Comparison of ENCODE assay signal across 18 cellular contexts in the genomic region with DNA sequence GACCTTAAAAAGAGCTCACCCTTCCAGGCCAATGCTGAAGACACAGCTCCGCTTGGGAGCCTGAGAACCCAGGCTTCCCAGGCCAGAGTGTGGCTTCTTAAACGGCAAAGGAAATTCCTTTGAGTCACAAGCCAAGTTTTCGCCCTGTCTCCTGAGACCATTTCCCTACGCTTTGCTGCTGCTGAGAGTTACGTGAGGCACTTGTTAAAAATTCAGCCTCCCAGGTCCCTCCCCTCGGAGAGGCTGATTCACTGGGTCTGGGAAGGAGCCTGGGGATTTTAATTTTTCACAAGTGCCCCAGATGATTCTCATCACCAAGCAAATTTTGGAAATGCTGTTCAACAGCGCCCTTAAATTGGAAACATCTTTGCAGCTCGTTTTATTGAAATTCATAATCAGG. TPM values are rescaled to one million over a fixed set of nuclear protein-coding genes. Genes with fewer than 3 reads are reported as not detected.
DNase-seq lines count a peak whose midpoint lies in the region; ATAC-seq and TF ChIP-seq lines count a peak whose summit lies in the region.
"Had no signal": no experiment of that assay in that cellular context is flagged by ENCODE, and none has a peak within 500 bp of the region (broad histone marks: within the 10 kb centered on the region; RNA-seq: fewer than 3 reads in every experiment).

No MANE protein-coding gene starts in this region.

- DNase-seq in ELR (ENCODE audit: low read depth) (peak; percentile 48), astrocyte of the spinal cord (ENCODE audit: low read depth, low spot score) (peak; percentile 54), cardiac septum (ENCODE audit: low spot score) (peak; percentile 41), substantia nigra (lab: John Stamatoyannopoulos, UW) (no peak), kidney tubule cell (ENCODE audit: low spot score) (no peak), NCI-H1436 (lab: John Stamatoyannopoulos, UW) (no peak)
- no peak for DNase-seq in stimulated activated CD4-positive, alpha-beta T cell treated with anti-CD3 and anti-CD28 coated beads, Interleukin-15, amount 100 ng/mL, for 24 hours
- DNase-seq: activated naive CD4-positive, alpha-beta T cell; DMS 273 treated with DMSO at 0.1 percent for 48 hours; islet precursor cell; midbrain; NCI-H1105 treated with DMSO at 0.1 percent for 48 hours; NCI-H345; T-helper 2 cell had no signal

- H3K27ac ChIP-seq in substantia nigra (ENCODE audit: low read depth, low read length, poor library complexity, severe bottlenecking): peak overlapping the region; percentile 55
- H3K27ac ChIP-seq: BLaER1, right lobe of liver had no signal

- TF ChIP-seq CTCF in astrocyte of the spinal cord (IDR thresholded peaks at IDR 0.05; ENCODE audit: low read depth, low read length): no peak

- intact Hi-C loops in cardiac septum (cut with DNase I): no loop called here

- no peak overlapping the region for H3K4me3 ChIP-seq in astrocyte of the spinal cord (ENCODE audit: low read depth, low read length)
- H3K4me3 ChIP-seq: BLaER1, right lobe of liver had no signal

- in situ Hi-C loops in astrocyte of the spinal cord (cut with HindIII; ENCODE audit: low sequenced_read_pairs): no loop called here

- ATAC-seq in GM19324 (IDR thresholded peaks at IDR 0.05; ENCODE audit: low FRiP score, unreplicated experiment): no peak

RNA-seq across cellular contexts. Expression of a gene that starts 25.5 kb away (rescaled TPM):
- not detected for total RNA-seq in cardiac septum
- total RNA-seq: right lobe of liver, urinary bladder had no signal

RNA-seq across cellular contexts. Expression of a gene that starts 47.9 kb away (rescaled TPM):
- total RNA-seq in cardiac septum: 2.4 TPM

Comparison
In these comparisons a context has a peak if more than half of its experiments do, and no peak if none do; other contexts are left out.
1. DNase-seq: peak in ELR (single experiment), astrocyte of the spinal cord (single experiment) and cardiac septum (single experiment); none in substantia nigra (0 of 49), stimulated activated CD4-positive, alpha-beta T cell treated with anti-CD3 and anti-CD28 coated beads, Interleukin-15, amount 100 ng/mL, for 24 hours (single experiment), kidney tubule cell (single experiment) and NCI-H1436 (single experiment).